Comparison of ENCODE assay signal across 7 cellular contexts in genomic region chr3:194141415-194142155, GRCh38. TPM values are rescaled to one million over a fixed set of nuclear protein-coding genes. Genes with fewer than 3 reads are reported as not detected.
DNase-seq lines count a peak whose midpoint lies in the region; ATAC-seq, FAIRE-seq and TF ChIP-seq lines count a peak whose summit lies in the region.

No MANE protein-coding gene starts in this region.

- peak overlapping the region; percentile 78 to 85 for H3K9ac ChIP-seq in liver (ENCODE audit: low read depth in 1 of 2, low read length in 2 of 2)

- FAIRE-seq in GM18507 (lab: Jason Lieb, UNC), result peak; percentile 55

- WGBS in liver, result 2% methylated on average over 63 of the region's 65 CpGs

- H3K27ac ChIP-seq in liver (ENCODE audit: low read depth in 1 of 2, low read length in 2 of 2), result peak overlapping the region; percentile 98

- peaks cover 0 to 7% (median 0%) of the 10 kb centered on the region in 4 donors for H3K36me3 ChIP-seq in liver (ENCODE audit: control insufficient read depth in 4 of 4, insufficient read depth in 3 of 4, low read depth in 1 of 4, low read length in 3 of 4)

- H3K27me3 ChIP-seq in liver (ENCODE audit: control insufficient read depth in 4 of 4, insufficient read depth in 4 of 4, low read length in 3 of 4), result no peaks in the 10 kb centered on the region

- no peaks in the 10 kb centered on the region for H3K9me3 ChIP-seq in liver (ENCODE audit: control insufficient read depth in 4 of 4, low read length in 3 of 4)

- H3K4me3 ChIP-seq in liver (ENCODE audit: low read depth in 1 of 3, low read length in 3 of 3), result peak overlapping the region in 1 of 3 donors; percentile 67

- peaks cover 10 to 41% (median 28%) of the 10 kb centered on the region in 4 donors for H3K4me1 ChIP-seq in liver (ENCODE audit: control insufficient read depth in 4 of 4, insufficient read depth in 4 of 4, low read length in 3 of 4)

- ATAC-seq in HG02973 (IDR thresholded peaks at IDR 0.05; ENCODE audit: unreplicated experiment), result peak; percentile 51

- no peak for TF ChIP-seq CTCF in liver (IDR thresholded peaks at IDR 0.05; ENCODE audit: low read depth, low read length, missing input control)

- peak; percentile 34 to 39 for TF ChIP-seq RAD21 in liver (IDR thresholded peaks at IDR 0.05)

- DNase-seq in GM18507 (ENCODE audit: extremely low spot score, insufficient read length, low read depth) (peak; percentile 67), NCI-H2227 (lab: John Stamatoyannopoulos, UW; ENCODE audit: unreplicated experiment) (peak; percentile 77), dermis microvascular lymphatic vessel endothelial cell (ENCODE audit: low read depth in 2 of 2) (peak; percentile 94 to 98)
- DNase-seq in activated CD4-positive, alpha-beta T cell treated with anti-CD3 and anti-CD28 coated beads, Interleukin-2, amount 50 U/mL, for 4 hours, result peak; percentile 65 to 69
- DNase-seq in stimulated activated CD4-positive, alpha-beta T cell treated with anti-CD3 and anti-CD28 coated beads, Interleukin-2, amount 100 ng/mL, for 48 hours, result peak; percentile 51 to 63

TF ChIP-seq in liver, 16 proteins besides CTCF, POLR2A, EP300 and RAD21:
- TF ChIP-seq EGR1 (IDR thresholded peaks at IDR 0.05; ENCODE audit: low read depth in 2 of 2) (peak in 1 of 2 donors; percentile 30), RXRA (IDR thresholded peaks at IDR 0.05) (peak in 1 of 2 donors; percentile 67), FOXA1 (IDR thresholded peaks at IDR 0.05) (no peak), MAX (IDR thresholded peaks at IDR 0.05) (no peak), HNF4A (conservative IDR thresholded peaks at IDR 0.05) (no peak), ZBTB33 (IDR thresholded peaks at IDR 0.05) (no peak), YY1 (IDR thresholded peaks at IDR 0.05) (peak; percentile 47), TAF1 (conservative IDR thresholded peaks at IDR 0.05) (no peak), ATF3 (IDR thresholded peaks at IDR 0.05) (peak; percentile 1), FOXA2 (IDR thresholded peaks at IDR 0.05) (no peak), GABPA (IDR thresholded peaks at IDR 0.05 in 1 of 2, conservative IDR thresholded peaks at IDR 0.05 in 1 of 2) (no peak), REST (IDR thresholded peaks at IDR 0.05) (peak; percentile 0), NR2F2 (IDR thresholded peaks at IDR 0.05) (no peak), SP1 (IDR thresholded peaks at IDR 0.05) (peak; percentile 65), JUND (IDR thresholded peaks at IDR 0.05) (peak; percentile 20 to 77), HNF4G (IDR thresholded peaks at IDR 0.05) (no peak)

RNA-seq across cellular contexts. Expression of gene HES1, which starts 5.6 kb away (rescaled TPM):
- total RNA-seq in dermis microvascular lymphatic vessel endothelial cell (48.8 and 71.8 TPM in 2 replicates), liver (1 to 10 TPM; 5.3 to 6.8 TPM)
- polyA plus RNA-seq in liver, result 10 to 100 TPM; 11.2 to 12.5 TPM
